Comparison of ENCODE assay signal across 9 cellular contexts in the genomic region with DNA sequence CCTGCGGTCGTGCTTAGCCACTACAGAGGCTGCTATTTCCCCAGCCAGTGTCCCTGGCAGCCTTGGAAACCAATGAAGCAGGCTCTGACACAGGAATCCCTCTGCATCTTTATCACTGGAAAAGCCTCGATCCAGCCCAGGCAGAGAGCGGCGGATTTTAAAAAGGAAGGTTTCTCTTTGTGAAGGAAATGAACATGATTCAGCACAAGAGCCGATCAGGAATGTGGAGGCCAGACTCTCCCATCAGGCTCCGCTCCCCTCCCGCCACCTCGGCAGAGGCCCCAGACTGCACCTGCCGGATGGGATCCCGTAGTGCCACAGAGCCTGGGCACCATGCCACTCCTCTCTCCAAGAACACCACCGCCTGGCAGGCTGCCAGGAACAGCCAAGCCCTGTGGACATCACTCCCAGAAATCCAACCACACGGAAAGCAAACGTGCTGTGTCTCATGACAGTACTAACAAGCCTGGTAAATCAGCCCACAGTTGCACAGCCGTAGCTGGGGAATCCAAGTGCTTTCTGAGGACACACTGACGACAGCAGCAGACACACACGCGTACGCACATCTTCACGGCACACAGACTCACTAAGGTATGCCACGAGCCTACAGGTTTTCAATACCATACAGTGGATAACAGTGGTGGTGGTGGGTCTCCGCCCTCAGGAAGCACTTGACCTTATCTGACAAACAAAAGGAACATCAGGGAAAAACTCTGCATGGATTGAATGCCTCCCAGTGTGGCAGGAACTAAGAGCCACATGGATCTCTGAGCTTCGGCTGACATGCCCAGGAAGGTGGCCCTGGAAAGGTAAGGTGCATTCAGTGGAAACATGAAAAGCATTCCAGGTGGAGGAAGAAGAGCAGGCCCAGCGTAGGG. TPM values are rescaled to one million over a fixed set of nuclear protein-coding genes. Genes with fewer than 3 reads are reported as not detected.
A peak's percentile ranks its signal among the peaks of the same experiment; 100 is the strongest.
DNase-seq lines count a peak whose midpoint lies in the region; ATAC-seq, FAIRE-seq and TF ChIP-seq lines count a peak whose summit lies in the region.
"Had no signal": no experiment of that assay in that cellular context is flagged by ENCODE, and none has a peak within 500 bp of the region (broad histone marks: within the 10 kb centered on the region; RNA-seq: fewer than 3 reads in every experiment).

No MANE protein-coding gene starts in this region.

- peak; percentile 71 for DNase-seq in BE2C
- peak; percentile 61 for DNase-seq in NCI-H187 treated with DMSO at 0.1 percent for 48 hours (lab: John Stamatoyannopoulos, UW)
- DNase-seq in mammary epithelial cell: peak; percentile 76
- peak; percentile 33 for DNase-seq in keratinocyte (ENCODE audit: low read depth, low spot score)
- no peak for DNase-seq in spleen
- DNase-seq in activated CD8-positive, alpha-beta memory T cell treated with anti-CD3 and anti-CD28 coated beads, Interleukin-2, amount 10 ng/mL, durations not matched to agents 7 days and 5 days: no peak
- DNase-seq in KG1 (lab: John Stamatoyannopoulos, UW): no peak

- no peaks in the 10 kb centered on the region for H3K79me2 ChIP-seq in mammary epithelial cell (ENCODE audit: insufficient read depth, low read length)
- H3K79me2 ChIP-seq in keratinocyte (ENCODE audit: control insufficient read depth, insufficient read depth, low read length): no peaks in the 10 kb centered on the region

- H3K27ac ChIP-seq in mammary epithelial cell (ENCODE audit: insufficient read depth, low read depth, low read length) (no peak overlapping the region), keratinocyte (ENCODE audit: control insufficient read depth, insufficient read depth, low read length) (no peak overlapping the region), spleen (peak overlapping the region; percentile 27 to 82 (median 77))

- no peaks in the 10 kb centered on the region for H3K4me1 ChIP-seq in BE2C
- peaks cover 16% of the 10 kb centered on the region for H3K4me1 ChIP-seq in mammary epithelial cell (ENCODE audit: insufficient read depth, low read length)
- peaks cover 12% of the 10 kb centered on the region for H3K4me1 ChIP-seq in keratinocyte (ENCODE audit: control insufficient read depth, extremely low read depth, insufficient read depth, low read length)
- peaks cover 28 to 96% (median 71%) of the 10 kb centered on the region in 6 donors for H3K4me1 ChIP-seq in spleen

- no peak overlapping the region for H3K4me3 Mint-ChIP-seq in activated CD8-positive, alpha-beta memory T cell treated with anti-CD3 and anti-CD28 coated beads, Interleukin-2, amount 10 ng/mL, durations not matched to agents 7 days and 5 days
- H3K4me3 Mint-ChIP-seq: stimulated activated naive CD8-positive, alpha-beta T cell treated with anti-CD3 and anti-CD28 coated beads, Interleukin-15, Interleukin-2, amounts not matched to agents 100 ng/mL and 50 ng/mL, for 24 hours had no signal

- TF ChIP-seq POLR2A in spleen (IDR thresholded peaks at IDR 0.05): no peak

- no peak overlapping the region for H3K9ac ChIP-seq in mammary epithelial cell (ENCODE audit: insufficient read depth, low read length)
- peak overlapping the region; percentile 13 for H3K9ac ChIP-seq in keratinocyte (ENCODE audit: control insufficient read depth, extremely low read depth, insufficient read depth, low read length)

- H3K27ac Mint-ChIP-seq in activated CD8-positive, alpha-beta memory T cell treated with anti-CD3 and anti-CD28 coated beads, Interleukin-2, amount 10 ng/mL, durations not matched to agents 7 days and 5 days: no peak overlapping the region
- H3K27ac Mint-ChIP-seq: stimulated activated naive CD8-positive, alpha-beta T cell treated with anti-CD3 and anti-CD28 coated beads, Interleukin-15, Interleukin-2, amounts not matched to agents 100 ng/mL and 50 ng/mL, for 24 hours had no signal

- H3K9me1 ChIP-seq in keratinocyte (ENCODE audit: control insufficient read depth, extremely low read depth, insufficient read depth, low read length): no peaks in the 10 kb centered on the region

- CTCF ChIA-PET in mammary epithelial cell (lab: Charles Lee; ENCODE audit: low non-redundant PET): no interaction called here
- CTCF ChIA-PET in activated CD8-positive, alpha-beta memory T cell treated with anti-CD3 and anti-CD28 coated beads, Interleukin-2, amount 10 ng/mL, durations not matched to agents 7 days and 5 days (lab: Charles Lee): interaction anchor here (0.6 to 1.1 kb wide), 2 partner anchors 33 to 266 kb away, joined by 3 read pairs; no protein-coding TSS in a partner anchor

- H3K36me3 ChIP-seq in BE2C (no peaks in the 10 kb centered on the region), mammary epithelial cell (ENCODE audit: insufficient read depth, low read length) (no peaks in the 10 kb centered on the region), keratinocyte (ENCODE audit: control insufficient read depth in 2 of 2, extremely low read depth in 1 of 2, insufficient read depth in 2 of 2, low read length in 2 of 2) (no peaks in the 10 kb centered on the region), spleen (peaks cover 0 to 7% (median 0%) of the 10 kb centered on the region in 6 donors)

- H3K4me2 ChIP-seq in mammary epithelial cell (ENCODE audit: insufficient read depth, low read depth, low read length): peak overlapping the region; percentile 75
- H3K4me2 ChIP-seq in keratinocyte (ENCODE audit: control insufficient read depth, extremely low read depth, insufficient read depth, low read depth, low read length): peak overlapping the region; percentile 74

- H2AFZ ChIP-seq in mammary epithelial cell (ENCODE audit: low read depth, low read length) (peak overlapping the region; percentile 71), keratinocyte (ENCODE audit: control insufficient read depth, low read length) (peak overlapping the region; percentile 77)

- no peak for ATAC-seq in activated CD8-positive, alpha-beta memory T cell treated with anti-CD3 and anti-CD28 coated beads, Interleukin-2, amount 10 ng/mL, durations not matched to agents 7 days and 5 days
- no peak for ATAC-seq in GM19328 (IDR thresholded peaks at IDR 0.05; ENCODE audit: unreplicated experiment)

- H3K27me3 Mint-ChIP-seq in activated CD8-positive, alpha-beta memory T cell treated with anti-CD3 and anti-CD28 coated beads, Interleukin-2, amount 10 ng/mL, durations not matched to agents 7 days and 5 days: peaks cover 9% of the 10 kb centered on the region
- H3K27me3 Mint-ChIP-seq: stimulated activated naive CD8-positive, alpha-beta T cell treated with anti-CD3 and anti-CD28 coated beads, Interleukin-15, Interleukin-2, amounts not matched to agents 100 ng/mL and 50 ng/mL, for 24 hours had no signal

- H4K20me1 ChIP-seq in mammary epithelial cell (ENCODE audit: insufficient read depth, low read length): no peaks in the 10 kb centered on the region
- H4K20me1 ChIP-seq in keratinocyte (ENCODE audit: control insufficient read depth, extremely low read depth, insufficient read depth, low read length): no peaks in the 10 kb centered on the region

- H3K9me3 Mint-ChIP-seq in activated CD8-positive, alpha-beta memory T cell treated with anti-CD3 and anti-CD28 coated beads, Interleukin-2, amount 10 ng/mL, durations not matched to agents 7 days and 5 days (ENCODE audit: low read depth): no peaks in the 10 kb centered on the region
- H3K9me3 Mint-ChIP-seq: stimulated activated naive CD8-positive, alpha-beta T cell treated with anti-CD3 and anti-CD28 coated beads, Interleukin-15, Interleukin-2, amounts not matched to agents 100 ng/mL and 50 ng/mL, for 24 hours had no signal

- 18% methylated on average over 22 of the region's 24 CpGs for WGBS in mammary epithelial cell (ENCODE audit: low coverage, missing lambda C conversion rate)
- 42 to 71% (median 62%) methylated on average over 23 to 24 of the region's 24 CpGs for WGBS in spleen, 5 donors

- H3K36me3 Mint-ChIP-seq in activated CD8-positive, alpha-beta memory T cell treated with anti-CD3 and anti-CD28 coated beads, Interleukin-2, amount 10 ng/mL, durations not matched to agents 7 days and 5 days: no peaks in the 10 kb centered on the region

- in situ Hi-C loops in mammary epithelial cell (cut with MboI; ENCODE audit: low sequenced_read_pairs in 2 of 2): no loop called here

- intact Hi-C loops in mammary epithelial cell (cut with micrococcal nuclease) (loop anchor here (1.0 kb wide), 1 partner anchor 35 kb away; no protein-coding TSS in a partner anchor), spleen (cut with DNase I; ENCODE audit: low total_unique reads) (no loop called here)

- BruUV-seq in mammary epithelial cell (replicated peaks; lab: Mats Ljungman, UMichigan): no TSS peak

- peak; percentile 94 for FAIRE-seq in keratinocyte (lab: Jason Lieb, UNC)

- H3K9me3 ChIP-seq in BE2C (no peaks in the 10 kb centered on the region), mammary epithelial cell (replicated peaks; ENCODE audit: insufficient read depth, low read length) (no peaks in the 10 kb centered on the region), keratinocyte (ENCODE audit: control insufficient read depth, low read depth, low read length) (no peaks in the 10 kb centered on the region), spleen (no peaks in the 10 kb centered on the region)

- TF ChIP-seq CTCF in BE2C (IDR thresholded peaks at IDR 0.05; ENCODE audit: low read depth, low read length) (no peak), mammary epithelial cell (conservative IDR thresholded peaks at IDR 0.05 in 1 of 2, IDR thresholded peaks at IDR 0.05 in 1 of 2; ENCODE audit: extremely low read depth in 1 of 2, insufficient read depth in 1 of 2, low read depth in 1 of 2, low read length in 2 of 2) (no peak), keratinocyte (optimal IDR thresholded peaks at IDR 0.05 in 1 of 3, IDR thresholded peaks at IDR 0.05 in 1 of 3, conservative IDR thresholded peaks at IDR 0.05 in 1 of 3; ENCODE audit: extremely low read depth in 1 of 3, insufficient read depth in 2 of 3, low read length in 3 of 3) (no peak), spleen (IDR thresholded peaks at IDR 0.05 in 8 of 11, conservative IDR thresholded peaks at IDR 0.05 in 3 of 11) (no peak)

- H3K4me3 ChIP-seq in BE2C (ENCODE audit: low read depth, low read length) (peak overlapping the region; percentile 14), mammary epithelial cell (replicated peaks in 1 of 3; ENCODE audit: insufficient read depth in 1 of 3, low read depth in 2 of 3, low read length in 3 of 3) (peak overlapping the region in 1 of 3 experiments; percentile 3), keratinocyte (ENCODE audit: control insufficient read depth in 2 of 3, extremely low read depth in 1 of 3, insufficient read depth in 2 of 3, low read depth in 1 of 3, low read length in 3 of 3) (peak overlapping the region in 2 of 3 experiments; percentile 29 to 52), spleen (peak overlapping the region in 1 of 8 donors; percentile 26)

- dilution Hi-C loops in mammary epithelial cell (cut with HindIII; ENCODE audit: low sequenced_read_pairs): no loop called here
- dilution Hi-C loops in keratinocyte (cut with MboI; ENCODE audit: extremely low pct_ligation_motif_present, low sequenced_read_pairs): no loop called here

- H3K27me3 ChIP-seq in BE2C: no peaks in the 10 kb centered on the region
- H3K27me3 ChIP-seq in mammary epithelial cell (ENCODE audit: insufficient read depth, low read length): peaks cover 6% of the 10 kb centered on the region
- H3K27me3 ChIP-seq in keratinocyte (ENCODE audit: control insufficient read depth, extremely low read depth, insufficient read depth, low read length): peaks cover 52% of the 10 kb centered on the region
- peaks cover 0 to 8% (median 0%) of the 10 kb centered on the region in 7 donors for H3K27me3 ChIP-seq in spleen (replicated peaks in 1 of 7)

- peaks cover 6% of the 10 kb centered on the region for H3K4me1 Mint-ChIP-seq in activated CD8-positive, alpha-beta memory T cell treated with anti-CD3 and anti-CD28 coated beads, Interleukin-2, amount 10 ng/mL, durations not matched to agents 7 days and 5 days

RNA-seq across cellular contexts. Expression of a gene that starts 5.4 kb away (rescaled TPM):
- 1.6 TPM for polyA plus RNA-seq in BE2C (2012; ENCODE audit: insufficient read depth, insufficient read length, low read depth)
- total RNA-seq in mammary epithelial cell (under 1 TPM; under 0.01 to 0.16 TPM), spleen (10 to 100 TPM; 12.1 to 26.4 (median 22.3) TPM)
- polyA plus RNA-seq in mammary epithelial cell (0.02 TPM), keratinocyte (not detected in 3 replicates), spleen (10 to 100 TPM in 1 of 3 donors, 1 to 10 TPM in 2; 4.2 to 10.5 (median 4.8) TPM)
- polyA minus RNA-seq in mammary epithelial cell (not detected), keratinocyte (0.10 TPM in 1 of 3 replicates, not detected in the others)
- not detected for polyA plus RNA-seq in keratinocyte (2011; ENCODE audit: low read depth)
- not detected in 2 replicates for polyA plus RNA-seq in keratinocyte (2011; cell fraction: cytosol; rRNA removed)
- not detected in 2 replicates for polyA plus RNA-seq in keratinocyte (2011; cell fraction: nucleus; rRNA removed)
- 0.09 and 1.6 TPM in 2 replicates for polyA plus RNA-seq in keratinocyte (2012; ENCODE audit: low replicate concordance)
- polyA minus RNA-seq in keratinocyte (2011; cell fraction: cytosol; rRNA and poly(A)+ RNA removed): not detected
- polyA minus RNA-seq in keratinocyte (2011; cell fraction: nucleus; rRNA and poly(A)+ RNA removed): not detected in 2 replicates
- 1 to 10 TPM; 3.0 to 4.6 TPM for total RNA-seq in activated CD8-positive, alpha-beta memory T cell treated with anti-CD3 and anti-CD28 coated beads, Interleukin-2, amount 10 ng/mL, durations not matched to agents 7 days and 5 days

Comparison
In these comparisons a context has a peak if more than half of its experiments do, and no peak if none do; other contexts are left out.
1. DNase-seq: peak in BE2C (single experiment), NCI-H187 treated with DMSO at 0.1 percent for 48 hours (single experiment), mammary epithelial cell (single experiment) and keratinocyte (single experiment); none in spleen (single experiment), activated CD8-positive, alpha-beta memory T cell treated with anti-CD3 and anti-CD28 coated beads, Interleukin-2, amount 10 ng/mL, durations not matched to agents 7 days and 5 days (single experiment) and KG1 (single experiment).
2. H3K27ac ChIP-seq: peak in spleen (8 of 8); none in mammary epithelial cell (single experiment) and keratinocyte (single experiment).